Comparison of ENCODE assay signal across 9 cellular contexts in the genomic region with DNA sequence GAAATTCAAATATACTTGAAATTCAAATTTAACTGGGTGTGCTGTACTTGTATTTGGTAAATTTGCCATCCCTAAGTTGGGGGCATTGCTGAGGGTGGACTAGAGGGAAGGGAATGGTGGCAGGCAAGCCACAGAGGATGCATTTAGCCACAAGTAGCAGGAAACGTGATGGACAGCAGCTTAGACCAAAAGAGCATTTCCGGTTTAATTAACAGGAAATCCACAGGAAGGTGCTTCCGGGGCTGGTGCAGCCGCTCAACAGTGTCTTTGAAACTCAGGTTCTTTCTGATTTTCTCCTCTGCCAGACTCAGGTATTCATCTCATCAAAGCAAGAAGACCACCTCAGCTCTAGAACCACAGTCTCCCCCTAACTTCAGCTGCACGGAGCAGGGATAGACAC. TPM values are rescaled to one million over a fixed set of nuclear protein-coding genes. Genes with fewer than 3 reads are reported as not detected.
A peak's percentile ranks its signal among the peaks of the same experiment; 100 is the strongest.
DNase-seq lines count a peak whose midpoint lies in the region; ATAC-seq lines count a peak whose summit lies in the region.
"Had no signal": no experiment of that assay in that cellular context is flagged by ENCODE, and none has a peak within 500 bp of the region (broad histone marks: within the 10 kb centered on the region; RNA-seq: fewer than 3 reads in every experiment).

No MANE protein-coding gene starts in this region.

- peaks cover 13% of the 10 kb centered on the region for H3K36me3 Mint-ChIP-seq in activated CD8-positive, alpha-beta T cell treated with anti-CD3 and anti-CD28 coated beads, Interleukin-2, amount 10 ng/mL, durations not matched to agents 7 days and 5 days (ENCODE audit: low read depth)

- ATAC-seq in HG03378 (IDR thresholded peaks at IDR 0.05; ENCODE audit: unreplicated experiment) (peak; percentile 77), HG02973 (IDR thresholded peaks at IDR 0.05; ENCODE audit: unreplicated experiment) (no peak), HG03039 (IDR thresholded peaks at IDR 0.05; ENCODE audit: unreplicated experiment) (no peak)
- ATAC-seq in activated CD8-positive, alpha-beta T cell treated with anti-CD3 and anti-CD28 coated beads, Interleukin-2, amount 10 ng/mL, durations not matched to agents 7 days and 5 days = peak; percentile 83

- H3K4me1 Mint-ChIP-seq in activated CD8-positive, alpha-beta T cell treated with anti-CD3 and anti-CD28 coated beads, Interleukin-2, amount 10 ng/mL, durations not matched to agents 7 days and 5 days (ENCODE audit: low read depth) = peaks cover 48% of the 10 kb centered on the region

- POLR2A ChIA-PET in activated CD8-positive, alpha-beta T cell treated with anti-CD3 and anti-CD28 coated beads, Interleukin-2, amount 10 ng/mL, durations not matched to agents 7 days and 5 days (lab: Charles Lee) = interaction anchor here (1.7 kb wide), 1 partner anchor 130 kb away, joined by 5 read pairs; a partner anchor contains a TSS

- H3K27me3 Mint-ChIP-seq in activated CD8-positive, alpha-beta T cell treated with anti-CD3 and anti-CD28 coated beads, Interleukin-2, amount 10 ng/mL, durations not matched to agents 7 days and 5 days (ENCODE audit: low read depth) = no peaks in the 10 kb centered on the region

- peak overlapping the region; percentile 69 for H3K4me3 Mint-ChIP-seq in activated CD8-positive, alpha-beta T cell treated with anti-CD3 and anti-CD28 coated beads, Interleukin-2, amount 10 ng/mL, durations not matched to agents 7 days and 5 days

- CTCF ChIA-PET in activated CD8-positive, alpha-beta T cell treated with anti-CD3 and anti-CD28 coated beads, Interleukin-2, amount 10 ng/mL, durations not matched to agents 7 days and 5 days (lab: Charles Lee) = interaction anchor here (1.3 to 3.5 kb wide), 4 partner anchors 16 to 122 kb away, joined by 5 to 17 read pairs (median 7); no protein-coding TSS in a partner anchor

- H3K9me3 Mint-ChIP-seq in activated CD8-positive, alpha-beta T cell treated with anti-CD3 and anti-CD28 coated beads, Interleukin-2, amount 10 ng/mL, durations not matched to agents 7 days and 5 days (ENCODE audit: insufficient read depth) = peaks cover 12% of the 10 kb centered on the region

- peak overlapping the region; percentile 90 for H3K27ac Mint-ChIP-seq in activated CD8-positive, alpha-beta T cell treated with anti-CD3 and anti-CD28 coated beads, Interleukin-2, amount 10 ng/mL, durations not matched to agents 7 days and 5 days

- peak; percentile 6 for DNase-seq in activated naive CD4-positive, alpha-beta T cell treated with Interleukin-2 at 50 U/mL for 16 hours
- DNase-seq in activated naive CD4-positive, alpha-beta T cell (lab: John Stamatoyannopoulos, UW) = no peak
- peak; percentile 69 for DNase-seq in activated CD8-positive, alpha-beta T cell treated with anti-CD3 and anti-CD28 coated beads, Interleukin-2, amount 10 ng/mL, durations not matched to agents 7 days and 5 days
- DNase-seq in NCI-H1105 (lab: John Stamatoyannopoulos, UW) (no peak), foreskin melanocyte (no peak)
- DNase-seq: mammary epithelial cell had no signal

RNA-seq across cellular contexts. Expression of a gene that starts 7.9 kb away (rescaled TPM):
- total RNA-seq in activated CD8-positive, alpha-beta T cell treated with anti-CD3 and anti-CD28 coated beads, Interleukin-2, amount 10 ng/mL, durations not matched to agents 7 days and 5 days = not detected
- total RNA-seq: mammary epithelial cell had no signal

Comparison
In these comparisons a context has a peak if more than half of its experiments do, and no peak if none do; other contexts are left out.
1. DNase-seq: peak in activated naive CD4-positive, alpha-beta T cell treated with Interleukin-2 at 50 U/mL for 16 hours (single experiment) and activated CD8-positive, alpha-beta T cell treated with anti-CD3 and anti-CD28 coated beads, Interleukin-2, amount 10 ng/mL, durations not matched to agents 7 days and 5 days (single experiment); none in activated naive CD4-positive, alpha-beta T cell (0 of 4), NCI-H1105 (single experiment) and foreskin melanocyte (single experiment).
2. ATAC-seq: peak in HG03378 (single experiment) and activated CD8-positive, alpha-beta T cell treated with anti-CD3 and anti-CD28 coated beads, Interleukin-2, amount 10 ng/mL, durations not matched to agents 7 days and 5 days (single experiment); none in HG02973 (single experiment) and HG03039 (single experiment).